Comparison of ENCODE assay signal across 2 cellular contexts in genomic region chr3:152873314-152873713, GRCh38. TPM values are rescaled to one million over a fixed set of nuclear protein-coding genes. Genes with fewer than 3 reads are reported as not detected.
"Had no signal": no experiment of that assay in that cellular context is flagged by ENCODE, and none has a peak within 500 bp of the region (broad histone marks: within the 10 kb centered on the region; RNA-seq: fewer than 3 reads in every experiment).

No MANE protein-coding gene starts in this region.

RNA-seq across cellular contexts. Expression of gene P2RY1, which starts 38.4 kb away (rescaled TPM):
- total RNA-seq: OCI-LY7 had no signal
- polyA plus RNA-seq: SK-N-SH had no signal
